Comparison of ENCODE assay signal across 21 cellular contexts in the genomic region with DNA sequence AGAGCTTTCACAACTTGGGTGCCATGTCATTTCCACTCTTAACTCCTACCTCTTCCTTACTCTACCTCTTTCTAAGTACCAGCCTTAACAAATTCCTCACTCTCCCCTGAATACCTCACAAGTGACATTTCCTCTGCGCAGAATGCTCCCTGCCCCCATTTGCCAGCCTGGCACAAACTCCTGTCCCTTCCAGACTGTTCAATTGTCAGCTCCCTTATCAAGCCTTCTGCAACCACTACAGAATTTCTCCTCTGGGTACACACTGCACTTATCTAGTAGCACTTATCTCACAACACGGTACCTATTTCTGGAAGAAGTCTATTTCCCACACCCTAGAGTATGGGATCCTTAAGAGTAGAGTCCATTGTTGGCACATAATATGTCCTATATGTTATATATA.
"Had no signal": no experiment of that assay in that cellular context is flagged by ENCODE, and none has a peak within 500 bp of the region (broad histone marks: within the 10 kb centered on the region; RNA-seq: fewer than 3 reads in every experiment).

No MANE protein-coding gene starts in this region.

- H3K9ac ChIP-seq: neural progenitor cell, parathyroid adenoma had no signal

- H3K36me3 ChIP-seq: neural progenitor cell had no signal

- H3K4me1 ChIP-seq: parathyroid adenoma, psoas muscle, suprapubic skin had no signal

- H2AFZ ChIP-seq: neural progenitor cell, parathyroid adenoma had no signal

- H3K9me3 ChIP-seq: esophagus muscularis mucosa, psoas muscle, spleen, suprapubic skin, tibial artery had no signal

- H3K4me2 ChIP-seq: neural progenitor cell had no signal

- DNase-seq: activated CD4-positive, alpha-beta T cell treated with anti-CD3 and anti-CD28 coated beads for 36 hours; activated CD4-positive, alpha-beta T cell treated with anti-CD3 and anti-CD28 coated beads, Interleukin-2, amount 50 U/mL, for 4 hours; activated CD4-positive, CD25-positive, alpha-beta regulatory T cell; activated effector memory CD4-positive, alpha-beta T cell treated with anti-CD3 and anti-CD28 coated beads, Interleukin-2, amount 50 U/mL, for 16 hours; activated naive CD4-positive, alpha-beta T cell treated with anti-CD3 and anti-CD28 coated beads, Interleukin-2, amount 10 ng/mL, durations not matched to agents 7 days and 5 days; activated naive CD8-positive, alpha-beta T cell treated with anti-CD3 and anti-CD28 coated beads, Interleukin-2, amount 10 ng/mL, durations not matched to agents 7 days and 5 days; activated T-cell treated with anti-CD3 and anti-CD28 coated beads, Interleukin-2, amount 50 U/mL, for 1 hour; brain microvascular endothelial cell; central memory CD4-positive, alpha-beta T cell; foreskin keratinocyte; kidney glomerular epithelial cell; natural killer cell; occipital lobe; psoas muscle; spleen; stimulated activated naive CD4-positive, alpha-beta T cell; tibial artery had no signal

- ATAC-seq: activated CD4-positive, alpha-beta T cell treated with anti-CD3 and anti-CD28 coated beads for 36 hours; foreskin keratinocyte; natural killer cell; psoas muscle had no signal

- H3K4me3 ChIP-seq: esophagus muscularis mucosa, neural progenitor cell, psoas muscle, spleen, suprapubic skin, tibial artery had no signal

- H3K27me3 ChIP-seq: brain microvascular endothelial cell, esophagus muscularis mucosa, foreskin keratinocyte, neural progenitor cell, spleen, suprapubic skin, tibial artery had no signal

- H3K79me2 ChIP-seq: parathyroid adenoma had no signal

- H3K27ac ChIP-seq: brain microvascular endothelial cell, esophagus muscularis mucosa, foreskin keratinocyte, neural progenitor cell, parathyroid adenoma, psoas muscle, spleen, suprapubic skin had no signal
